Comparison of ENCODE assay signal across 29 cellular contexts in the genomic region with DNA sequence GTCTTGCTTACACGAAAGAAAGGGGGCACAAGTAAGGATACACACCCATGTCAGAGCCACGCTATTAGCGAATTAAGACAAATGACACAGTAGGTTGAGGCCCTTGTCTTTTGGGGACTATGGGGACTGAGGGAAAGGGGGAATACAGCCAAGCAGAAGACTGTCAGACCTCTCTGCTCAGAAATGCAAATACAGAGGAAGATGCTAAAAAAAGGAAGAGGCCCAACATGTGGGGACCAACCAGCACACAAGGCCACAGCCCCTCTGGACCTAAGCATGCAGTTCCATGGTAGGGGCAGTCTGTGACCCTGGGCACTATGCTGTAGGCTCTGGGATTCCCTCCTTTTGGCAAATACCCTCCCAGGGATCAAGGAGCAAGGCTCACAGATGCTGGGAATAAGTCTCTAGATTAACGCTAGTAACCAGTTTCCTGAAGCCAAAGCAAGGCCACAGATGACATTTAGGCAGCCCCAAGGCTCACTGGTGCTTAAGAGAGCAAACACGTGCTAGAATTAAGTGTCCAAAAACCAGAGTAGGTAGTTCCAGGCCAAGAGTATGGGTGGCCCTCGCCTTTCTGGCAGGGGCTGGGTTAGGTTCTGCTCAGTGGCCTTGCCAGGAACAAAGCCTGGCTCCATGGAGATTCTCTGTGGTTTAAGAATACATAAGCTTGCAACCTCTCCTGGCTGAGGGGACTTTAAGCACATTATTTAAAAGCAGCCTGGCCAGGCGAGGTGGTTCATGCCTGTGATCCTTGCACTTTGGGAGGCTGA. TPM values are rescaled to one million over a fixed set of nuclear protein-coding genes. Genes with fewer than 3 reads are reported as not detected.
DNase-seq lines count a peak whose midpoint lies in the region; ATAC-seq and TF ChIP-seq lines count a peak whose summit lies in the region.
"Had no signal": no experiment of that assay in that cellular context is flagged by ENCODE, and none has a peak within 500 bp of the region (broad histone marks: within the 10 kb centered on the region; RNA-seq: fewer than 3 reads in every experiment).

No MANE protein-coding gene starts in this region.

- intact Hi-C loops in heart left ventricle (cut with DNase I), result no loop called here
- intact Hi-C loops in left ventricle myocardium inferior (cut with micrococcal nuclease), result no loop called here
- intact Hi-C loops in OCI-LY7 (cut with micrococcal nuclease; ENCODE audit: unreplicated experiment), result no loop called here
- intact Hi-C loops in aorta (cut with DNase I), result no loop called here
- intact Hi-C loops in naive thymus-derived CD4-positive, alpha-beta T cell (cut with micrococcal nuclease), result no loop called here

- peaks cover 3% of the 10 kb centered on the region for H3K4me1 Mint-ChIP-seq in neural progenitor cell
- H3K4me1 Mint-ChIP-seq in activated naive CD8-positive, alpha-beta T cell treated with anti-CD3 and anti-CD28 coated beads, Interleukin-2, amount 50 U/mL, for 24 hours, result peaks cover 4% of the 10 kb centered on the region
- H3K4me1 Mint-ChIP-seq in naive thymus-derived CD4-positive, alpha-beta T cell, result peaks cover 0 to 33% (median 0%) of the 10 kb centered on the region in 7 donors
- H3K4me1 Mint-ChIP-seq: CD4-positive, alpha-beta memory T cell had no signal

- peaks cover 4% of the 10 kb centered on the region for H3K36me3 Mint-ChIP-seq in neural progenitor cell
- H3K36me3 Mint-ChIP-seq in activated naive CD8-positive, alpha-beta T cell treated with anti-CD3 and anti-CD28 coated beads, Interleukin-2, amount 50 U/mL, for 24 hours (ENCODE audit: low read depth), result no peaks in the 10 kb centered on the region
- H3K36me3 Mint-ChIP-seq in naive thymus-derived CD4-positive, alpha-beta T cell, result no peaks in the 10 kb centered on the region
- H3K36me3 Mint-ChIP-seq: activated naive CD8-positive, alpha-beta T cell treated with anti-CD3 and anti-CD28 coated beads for 36 hours; CD4-positive, alpha-beta memory T cell; stimulated activated effector memory CD8-positive, alpha-beta T cell treated with anti-CD3 and anti-CD28 coated beads, Interleukin-12 subunit alpha, Interleukin-12 subunit beta, amount 100 ng/mL, for 72 hours had no signal

- POLR2A ChIA-PET in OCI-LY7 (lab: Charles Lee), result no interaction called here
- POLR2A ChIA-PET in naive thymus-derived CD4-positive, alpha-beta T cell (lab: Charles Lee), result no interaction called here

- no peaks in the 10 kb centered on the region for H3K9me3 Mint-ChIP-seq in neural progenitor cell
- H3K9me3 Mint-ChIP-seq in activated naive CD8-positive, alpha-beta T cell treated with anti-CD3 and anti-CD28 coated beads, Interleukin-2, amount 50 U/mL, for 24 hours, result no peaks in the 10 kb centered on the region
- H3K9me3 Mint-ChIP-seq in naive thymus-derived CD4-positive, alpha-beta T cell, result no peaks in the 10 kb centered on the region
- H3K9me3 Mint-ChIP-seq: activated CD4-positive, alpha-beta T cell treated with anti-CD3 and anti-CD28 coated beads, Interleukin-2, amount 10 ng/mL, durations not matched to agents 7 days and 5 days; activated naive CD8-positive, alpha-beta T cell treated with anti-CD3 and anti-CD28 coated beads for 36 hours; activated T-cell treated with anti-CD3 and anti-CD28 coated beads, Interleukin-2, amount 50 U/mL, for 4 hours; CD4-positive, alpha-beta memory T cell; stimulated activated effector memory CD8-positive, alpha-beta T cell treated with anti-CD3 and anti-CD28 coated beads, Interleukin-12 subunit alpha, Interleukin-12 subunit beta, amount 100 ng/mL, for 72 hours had no signal

- no peak overlapping the region for H3K9ac ChIP-seq in neural progenitor cell

- BruUV-seq in OCI-LY7 (replicated peaks; lab: Mats Ljungman, UMichigan), result no TSS peak

- H3K4me3 Mint-ChIP-seq in neural progenitor cell, result peak overlapping the region; percentile 21
- no peak overlapping the region for H3K4me3 Mint-ChIP-seq in activated naive CD8-positive, alpha-beta T cell treated with anti-CD3 and anti-CD28 coated beads, Interleukin-2, amount 50 U/mL, for 24 hours
- no peak overlapping the region for H3K4me3 Mint-ChIP-seq in naive thymus-derived CD4-positive, alpha-beta T cell
- H3K4me3 Mint-ChIP-seq: activated CD4-positive, alpha-beta T cell treated with anti-CD3 and anti-CD28 coated beads, Interleukin-2, amount 10 ng/mL, durations not matched to agents 7 days and 5 days; activated naive CD8-positive, alpha-beta T cell treated with anti-CD3 and anti-CD28 coated beads for 36 hours; activated T-cell treated with anti-CD3 and anti-CD28 coated beads, Interleukin-2, amount 50 U/mL, for 4 hours; CD4-positive, alpha-beta memory T cell; stimulated activated effector memory CD8-positive, alpha-beta T cell treated with anti-CD3 and anti-CD28 coated beads, Interleukin-12 subunit alpha, Interleukin-12 subunit beta, amount 100 ng/mL, for 72 hours had no signal

- no peak for TF ChIP-seq POLR2A in heart left ventricle (IDR thresholded peaks at IDR 0.05)

- H3K27me3 ChIP-seq in heart left ventricle, result no peaks in the 10 kb centered on the region
- no peaks in the 10 kb centered on the region for H3K27me3 ChIP-seq in left ventricle myocardium inferior (ENCODE audit: low read depth)
- H3K27me3 ChIP-seq in neural progenitor cell, result no peaks in the 10 kb centered on the region
- no peaks in the 10 kb centered on the region for H3K27me3 ChIP-seq in aorta (ENCODE audit: control insufficient read depth in 1 of 2, insufficient read depth in 2 of 2, low read length in 1 of 2)
- no peaks in the 10 kb centered on the region for H3K27me3 ChIP-seq in naive thymus-derived CD4-positive, alpha-beta T cell (ENCODE audit: control insufficient read depth in 2 of 2, insufficient read depth in 2 of 2, low read length in 2 of 2)
- H3K27me3 ChIP-seq: ascending aorta, gastroesophageal sphincter, hepatocyte, MG63, neutrophil, SJSA1 had no signal

- H3K27ac ChIP-seq in heart left ventricle (no peak overlapping the region), left ventricle myocardium inferior (replicated peaks) (no peak overlapping the region), OCI-LY7 (ENCODE audit: low read depth, low read length, poor library complexity, severe bottlenecking) (no peak overlapping the region), neural progenitor cell (no peak overlapping the region), aorta (ENCODE audit: low read depth in 1 of 2, low read length in 2 of 2) (no peak overlapping the region)
- no peak overlapping the region for H3K27ac ChIP-seq in naive thymus-derived CD4-positive, alpha-beta T cell (ENCODE audit: low read depth, low read length)
- H3K27ac ChIP-seq: ascending aorta, gastroesophageal sphincter, hepatocyte, neutrophil, SJSA1 had no signal

- WGBS in heart left ventricle, 4 donors, result 89 to 96% (median 91%) methylated on average over 6 to 7 of the region's 7 CpGs
- WGBS in aorta, 2 donors, result 88 to 94% methylated on average over 7 of the region's 7 CpGs

- TF ChIP-seq CTCF in heart left ventricle (IDR thresholded peaks at IDR 0.05) (no peak), left ventricle myocardium inferior (IDR thresholded peaks at IDR 0.05; ENCODE audit: borderline replicate concordance) (no peak), OCI-LY7 (conservative IDR thresholded peaks at IDR 0.05; ENCODE audit: low read length) (no peak), neural progenitor cell (IDR thresholded peaks at IDR 0.05) (no peak)

- H2AFZ ChIP-seq in OCI-LY7 (ENCODE audit: low read length) (peak overlapping the region; percentile 56; the same call in 1 of the 2 replicates), neural progenitor cell (replicated peaks) (no peak overlapping the region)
- H2AFZ ChIP-seq: hepatocyte had no signal

- no peak overlapping the region for H3K27ac Mint-ChIP-seq in neural progenitor cell
- no peak overlapping the region for H3K27ac Mint-ChIP-seq in activated naive CD8-positive, alpha-beta T cell treated with anti-CD3 and anti-CD28 coated beads, Interleukin-2, amount 50 U/mL, for 24 hours
- no peak overlapping the region for H3K27ac Mint-ChIP-seq in naive thymus-derived CD4-positive, alpha-beta T cell
- H3K27ac Mint-ChIP-seq: activated CD4-positive, alpha-beta T cell treated with anti-CD3 and anti-CD28 coated beads, Interleukin-2, amount 10 ng/mL, durations not matched to agents 7 days and 5 days; activated naive CD8-positive, alpha-beta T cell treated with anti-CD3 and anti-CD28 coated beads for 36 hours; CD4-positive, alpha-beta memory T cell; progenitor cell of endocrine pancreas; stimulated activated effector memory CD8-positive, alpha-beta T cell treated with anti-CD3 and anti-CD28 coated beads, Interleukin-12 subunit alpha, Interleukin-12 subunit beta, amount 100 ng/mL, for 72 hours had no signal

- peaks cover 10% of the 10 kb centered on the region for H3F3A ChIP-seq in neural progenitor cell (ENCODE audit: low read depth)

- no peak overlapping the region for H3K4me3 ChIP-seq in heart left ventricle
- no peak overlapping the region for H3K4me3 ChIP-seq in left ventricle myocardium inferior
- H3K4me3 ChIP-seq in OCI-LY7 (ENCODE audit: low read depth, low read length, poor library complexity, severe bottlenecking), result no peak overlapping the region
- H3K4me3 ChIP-seq in neural progenitor cell, result no peak overlapping the region
- H3K4me3 ChIP-seq in aorta (ENCODE audit: low read length in 2 of 2), result no peak overlapping the region
- no peak overlapping the region for H3K4me3 ChIP-seq in naive thymus-derived CD4-positive, alpha-beta T cell (ENCODE audit: low read length)
- H3K4me3 ChIP-seq: ascending aorta, gastroesophageal sphincter, hepatocyte, MG63, SJSA1 had no signal

- no peaks in the 10 kb centered on the region for H3K36me3 ChIP-seq in heart left ventricle
- no peaks in the 10 kb centered on the region for H3K36me3 ChIP-seq in left ventricle myocardium inferior
- H3K36me3 ChIP-seq in OCI-LY7 (ENCODE audit: insufficient read depth, low read length), result no peaks in the 10 kb centered on the region
- H3K36me3 ChIP-seq in neural progenitor cell, result no peaks in the 10 kb centered on the region
- H3K36me3 ChIP-seq in aorta (ENCODE audit: control insufficient read depth in 1 of 2, insufficient read depth in 2 of 2, low read length in 1 of 2), result no peaks in the 10 kb centered on the region
- H3K36me3 ChIP-seq in naive thymus-derived CD4-positive, alpha-beta T cell (ENCODE audit: control insufficient read depth in 2 of 3, insufficient read depth in 3 of 3, low read length in 3 of 3), result no peaks in the 10 kb centered on the region
- H3K36me3 ChIP-seq: ascending aorta, gastroesophageal sphincter, MG63, neutrophil, SJSA1 had no signal

- ATAC-seq in heart left ventricle (peak in 3 of 4 donors; percentile 20 to 46 (median 34)), aorta (ENCODE audit: low FRiP score) (peak; percentile 26)
- no peak for ATAC-seq in activated naive CD8-positive, alpha-beta T cell treated with anti-CD3 and anti-CD28 coated beads, Interleukin-2, amount 50 U/mL, for 24 hours
- ATAC-seq in naive thymus-derived CD4-positive, alpha-beta T cell, result no peak
- ATAC-seq: activated T-cell treated with anti-CD3 and anti-CD28 coated beads, Interleukin-2, amount 50 U/mL, for 4 hours; gastroesophageal sphincter; stimulated activated effector memory CD8-positive, alpha-beta T cell treated with anti-CD3 and anti-CD28 coated beads, Interleukin-12 subunit alpha, Interleukin-12 subunit beta, amount 100 ng/mL, for 72 hours had no signal

- H3K9me3 ChIP-seq in heart left ventricle (no peaks in the 10 kb centered on the region), left ventricle myocardium inferior (replicated peaks) (no peaks in the 10 kb centered on the region), OCI-LY7 (ENCODE audit: low read length) (no peaks in the 10 kb centered on the region), neural progenitor cell (ENCODE audit: low read depth) (no peaks in the 10 kb centered on the region), aorta (ENCODE audit: control insufficient read depth, low read length) (no peaks in the 10 kb centered on the region)
- H3K9me3 ChIP-seq in naive thymus-derived CD4-positive, alpha-beta T cell (ENCODE audit: control insufficient read depth in 2 of 3, low read length in 3 of 3), result no peaks in the 10 kb centered on the region
- H3K9me3 ChIP-seq: ascending aorta, gastroesophageal sphincter, MG63, neutrophil, SJSA1 had no signal

- no peak for DNase-seq in heart left ventricle
- DNase-seq in left ventricle myocardium inferior, result no peak
- peak; percentile 25 for DNase-seq in OCI-LY7 (ENCODE audit: low spot score)
- DNase-seq in neural progenitor cell (ENCODE audit: low spot score), result no peak
- DNase-seq in aorta, result peak in 1 of 2 donors; percentile 60
- DNase-seq in SIG-M5 treated with dmso at 0.1 percent for 504 hours (lab: John Stamatoyannopoulos, UW; ENCODE audit: unreplicated experiment), result no peak
- DNase-seq in activated naive CD8-positive, alpha-beta T cell treated with anti-CD3 and anti-CD28 coated beads, Interleukin-2, amount 50 U/mL, for 24 hours, result no peak
- no peak for DNase-seq in naive thymus-derived CD4-positive, alpha-beta T cell
- DNase-seq: activated CD4-positive, alpha-beta T cell treated with anti-CD3 and anti-CD28 coated beads, Interleukin-2, amount 10 ng/mL, durations not matched to agents 7 days and 5 days; activated gamma-delta T cell; activated naive CD8-positive, alpha-beta T cell treated with anti-CD3 and anti-CD28 coated beads for 36 hours; activated T-cell treated with anti-CD3 and anti-CD28 coated beads, Interleukin-2, amount 50 U/mL, for 4 hours; CD4-positive, alpha-beta memory T cell; H7; KBM-7; mammary epithelial cell; MG63; NCI-H1417; NCI-H2029; NCI-H526 had no signal

- CTCF ChIA-PET in OCI-LY7 (lab: Charles Lee; ENCODE audit: unreplicated experiment), result no interaction called here
- CTCF ChIA-PET in naive thymus-derived CD4-positive, alpha-beta T cell (lab: Charles Lee), result interaction anchor here (1.0 kb wide), 1 partner anchor 11 kb away, joined by 3 read pairs; no protein-coding TSS in a partner anchor

- no peaks in the 10 kb centered on the region for H3K79me2 ChIP-seq in OCI-LY7 (ENCODE audit: insufficient read depth, low read depth, low read length)
- H3K79me2 ChIP-seq in neural progenitor cell (ENCODE audit: low read depth), result peaks cover 3% of the 10 kb centered on the region
- H3K79me2 ChIP-seq: hepatocyte had no signal

- peak overlapping the region; percentile 46 for H3K4me2 ChIP-seq in OCI-LY7 (ENCODE audit: low read length)
- H3K4me2 ChIP-seq in neural progenitor cell, result no peak overlapping the region
- H3K4me2 ChIP-seq: hepatocyte had no signal

- H3K4me1 ChIP-seq in heart left ventricle, result no peaks in the 10 kb centered on the region
- no peaks in the 10 kb centered on the region for H3K4me1 ChIP-seq in left ventricle myocardium inferior
- peaks cover 13% of the 10 kb centered on the region for H3K4me1 ChIP-seq in OCI-LY7 (ENCODE audit: insufficient read depth, low read length, poor library complexity, severe bottlenecking)
- no peaks in the 10 kb centered on the region for H3K4me1 ChIP-seq in neural progenitor cell
- H3K4me1 ChIP-seq in aorta (ENCODE audit: control insufficient read depth in 1 of 2, insufficient read depth in 2 of 2, low read length in 2 of 2), result no peaks in the 10 kb centered on the region
- H3K4me1 ChIP-seq in naive thymus-derived CD4-positive, alpha-beta T cell (ENCODE audit: control insufficient read depth in 2 of 2, insufficient read depth in 2 of 2, low read length in 2 of 2), result no peaks in the 10 kb centered on the region
- H3K4me1 ChIP-seq: ascending aorta, gastroesophageal sphincter, SJSA1 had no signal

- no peaks in the 10 kb centered on the region for H3K9me2 ChIP-seq in OCI-LY7 (ENCODE audit: insufficient read depth, low read length)

- H3K27me3 Mint-ChIP-seq in neural progenitor cell (ENCODE audit: insufficient read depth, low read depth), result no peaks in the 10 kb centered on the region
- no peaks in the 10 kb centered on the region for H3K27me3 Mint-ChIP-seq in activated naive CD8-positive, alpha-beta T cell treated with anti-CD3 and anti-CD28 coated beads, Interleukin-2, amount 50 U/mL, for 24 hours
- H3K27me3 Mint-ChIP-seq in naive thymus-derived CD4-positive, alpha-beta T cell, result peaks cover 0 to 4% (median 0%) of the 10 kb centered on the region in 5 donors
- H3K27me3 Mint-ChIP-seq: activated CD4-positive, alpha-beta T cell treated with anti-CD3 and anti-CD28 coated beads, Interleukin-2, amount 10 ng/mL, durations not matched to agents 7 days and 5 days; activated naive CD8-positive, alpha-beta T cell treated with anti-CD3 and anti-CD28 coated beads for 36 hours; CD4-positive, alpha-beta memory T cell; progenitor cell of endocrine pancreas had no signal

- no peaks in the 10 kb centered on the region for H4K20me1 ChIP-seq in OCI-LY7 (ENCODE audit: insufficient read depth, low read length)
- H4K20me1 ChIP-seq in neural progenitor cell (ENCODE audit: low read depth), result no peaks in the 10 kb centered on the region

RNA-seq across cellular contexts. Expression of gene RABIF, which starts 38.2 kb away (rescaled TPM):
- total RNA-seq in heart left ventricle (1 to 10 TPM; 3.6 to 9.2 (median 5.3) TPM), left ventricle myocardium inferior (5.4 TPM), OCI-LY7 (2022) (7.8 and 8.8 TPM in 2 replicates), neural progenitor cell (ENCODE audit: low replicate concordance) (3.8 and 5.8 TPM in 2 replicates), aorta (1 to 10 TPM; 7.3 to 7.5 TPM)
- polyA plus RNA-seq in heart left ventricle (10 to 100 TPM in 1 of 2 donors, 1 to 10 TPM in 1; 3.8 to 12.1 TPM), aorta (1 to 10 TPM; 4.0 to 5.9 TPM)
- 5.2 and 7.8 TPM in 2 replicates for total RNA-seq in OCI-LY7 (2014; rRNA removed; shearing (Covaris generic))
- 10 to 100 TPM; 11.6 to 17.1 (median 14.5) TPM for total RNA-seq in naive thymus-derived CD4-positive, alpha-beta T cell
- polyA plus RNA-seq in naive thymus-derived CD4-positive, alpha-beta T cell, result 10 to 100 TPM; 18.2 to 24.9 TPM

RNA-seq across cellular contexts. Expression of gene PCAT6, which starts 40.0 kb away (rescaled TPM):
- total RNA-seq in heart left ventricle, result 1 to 10 TPM in 5 of 9 donors, under 1 TPM in 3, not detected in 1; 0.39 to 2.5 (median 1.0) TPM
- polyA plus RNA-seq in heart left ventricle, result 1 to 10 TPM in 1 of 2 donors, under 1 TPM in 1; 0.55 to 1.9 TPM
- total RNA-seq in left ventricle myocardium inferior, result 1.0 TPM
- total RNA-seq in OCI-LY7 (2014; rRNA removed; shearing (Covaris generic)), result not detected in 2 replicates
- total RNA-seq in OCI-LY7 (2022), result not detected in 2 replicates
- total RNA-seq in neural progenitor cell (ENCODE audit: low replicate concordance), result 4.2 TPM in 1 of 2 replicates, not detected in the other
- total RNA-seq in aorta, result 1 to 10 TPM in 1 of 2 donors, under 1 TPM in 1; 0.49 to 1.7 TPM
- polyA plus RNA-seq in aorta, result 1 to 10 TPM in 1 of 2 donors, not detected in 1; 2.8 TPM
- 1 to 10 TPM in 2 of 5 experiments, under 1 TPM in 2, not detected in 1; 0.70 to 1.5 (median 0.94) TPM for total RNA-seq in naive thymus-derived CD4-positive, alpha-beta T cell
- polyA plus RNA-seq in naive thymus-derived CD4-positive, alpha-beta T cell, result not detected
- total RNA-seq: ascending aorta; CD4-positive, alpha-beta memory T cell; Daoy; gastroesophageal sphincter; SJSA1; urinary bladder had no signal

RNA-seq across cellular contexts. Expression of gene KDM5B, which starts 42.6 kb away (rescaled TPM):
- total RNA-seq in heart left ventricle (10 to 100 TPM; 11.5 to 22.9 (median 15.1) TPM), left ventricle myocardium inferior (11.9 TPM), OCI-LY7 (2022) (not detected in 2 replicates), neural progenitor cell (ENCODE audit: low replicate concordance) (219 and 283 TPM in 2 replicates), aorta (10 to 100 TPM; 52.8 to 75.6 TPM)
- polyA plus RNA-seq in heart left ventricle (1 to 10 TPM; 5.2 to 6.2 TPM), aorta (10 to 100 TPM in 1 of 2 donors, 1 to 10 TPM in 1; 3.1 to 13.3 TPM)
- not detected in 2 replicates for total RNA-seq in OCI-LY7 (2014; rRNA removed; shearing (Covaris generic))
- 100 to 1,000 TPM in 1 of 5 experiments, 10 to 100 TPM in 4; 55.2 to 105 (median 70.1) TPM for total RNA-seq in naive thymus-derived CD4-positive, alpha-beta T cell
- polyA plus RNA-seq in naive thymus-derived CD4-positive, alpha-beta T cell, result 10 to 100 TPM; 16.1 to 18.3 TPM

Comparison
In these comparisons a context has a peak if more than half of its experiments do, and no peak if none do; other contexts are left out.
1. ATAC-seq: peak in heart left ventricle (3 of 4) and aorta (single experiment); none in activated naive CD8-positive, alpha-beta T cell treated with anti-CD3 and anti-CD28 coated beads, Interleukin-2, amount 50 U/mL, for 24 hours (single experiment) and naive thymus-derived CD4-positive, alpha-beta T cell (single experiment).
2. RNA of gene KDM5B, which starts 42.6 kb away (total RNA-seq): 219 to 283 TPM in neural progenitor cell, 52.8 to 75.6 TPM in aorta, 55.2 to 105 TPM in naive thymus-derived CD4-positive, alpha-beta T cell, 11.5 to 22.9 TPM in heart left ventricle and 11.9 TPM in left ventricle myocardium inferior (single experiment); not detected in OCI-LY7; every median in the first group is over 10 times any median in the second.